1 cellular context compared by ENCODE assay signal in the genomic region with DNA sequence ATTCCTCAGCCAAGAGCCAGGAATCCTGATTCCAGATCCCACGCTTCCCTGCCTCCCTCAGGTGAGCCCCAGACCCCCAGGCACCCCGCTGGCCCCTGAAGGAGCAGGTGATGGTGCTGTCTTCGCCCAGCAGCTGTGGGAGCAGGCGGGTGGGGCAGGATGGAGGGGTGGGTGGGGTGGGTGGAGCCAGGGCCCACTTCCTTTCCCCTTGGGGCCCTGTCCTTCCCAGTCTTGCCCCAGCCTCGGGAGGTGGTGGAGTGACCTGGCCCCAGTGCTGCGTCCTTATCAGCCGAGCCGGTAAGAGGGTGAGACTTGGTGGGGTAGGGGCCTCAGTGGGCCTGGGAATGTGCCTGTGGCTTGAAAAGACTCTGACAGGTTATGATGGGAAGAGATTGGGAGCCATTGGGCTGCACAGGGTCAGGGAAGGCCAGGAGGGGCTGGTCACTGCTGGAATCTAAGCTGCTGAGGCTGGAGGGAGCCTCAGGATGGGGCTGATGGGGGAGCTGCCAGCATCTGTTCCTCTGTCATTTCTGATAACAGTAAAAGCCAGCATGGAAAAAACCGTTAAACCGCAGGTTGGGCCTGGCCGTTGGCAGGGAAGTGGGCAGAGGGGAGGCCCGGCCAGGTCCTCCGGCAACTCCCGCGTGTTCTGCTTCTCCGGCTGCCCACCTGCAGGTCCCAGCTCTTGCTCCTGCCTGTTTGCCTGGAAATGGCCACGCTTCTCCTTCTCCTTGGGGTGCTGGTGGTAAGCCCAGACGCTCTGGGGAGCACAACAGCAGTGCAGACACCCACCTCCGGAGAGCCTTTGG.
TF ChIP-seq lines count a peak whose summit lies in the region.

A gene with protein sequence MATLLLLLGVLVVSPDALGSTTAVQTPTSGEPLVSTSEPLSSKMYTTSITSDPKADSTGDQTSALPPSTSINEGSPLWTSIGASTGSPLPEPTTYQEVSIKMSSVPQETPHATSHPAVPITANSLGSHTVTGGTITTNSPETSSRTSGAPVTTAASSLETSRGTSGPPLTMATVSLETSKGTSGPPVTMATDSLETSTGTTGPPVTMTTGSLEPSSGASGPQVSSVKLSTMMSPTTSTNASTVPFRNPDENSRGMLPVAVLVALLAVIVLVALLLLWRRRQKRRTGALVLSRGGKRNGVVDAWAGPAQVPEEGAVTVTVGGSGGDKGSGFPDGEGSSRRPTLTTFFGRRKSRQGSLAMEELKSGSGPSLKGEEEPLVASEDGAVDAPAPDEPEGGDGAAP (plus strand): TSS at position 228 of the 809 bp plus-strand sequence. CDS start 482 bp downstream, at position 710.

TF ChIP-seq in GM12878, 131 proteins besides CTCF, POLR2A, EP300 and RAD21 (continued from another document and continues in another):
- TF ChIP-seq, protein P1, sequence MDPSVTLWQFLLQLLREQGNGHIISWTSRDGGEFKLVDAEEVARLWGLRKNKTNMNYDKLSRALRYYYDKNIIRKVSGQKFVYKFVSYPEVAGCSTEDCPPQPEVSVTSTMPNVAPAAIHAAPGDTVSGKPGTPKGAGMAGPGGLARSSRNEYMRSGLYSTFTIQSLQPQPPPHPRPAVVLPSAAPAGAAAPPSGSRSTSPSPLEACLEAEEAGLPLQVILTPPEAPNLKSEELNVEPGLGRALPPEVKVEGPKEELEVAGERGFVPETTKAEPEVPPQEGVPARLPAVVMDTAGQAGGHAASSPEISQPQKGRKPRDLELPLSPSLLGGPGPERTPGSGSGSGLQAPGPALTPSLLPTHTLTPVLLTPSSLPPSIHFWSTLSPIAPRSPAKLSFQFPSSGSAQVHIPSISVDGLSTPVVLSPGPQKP (IDR thresholded peaks at IDR 0.05; ENCODE audit: low read depth, low read length) = no peak
- TF ChIP-seq, protein P2, sequence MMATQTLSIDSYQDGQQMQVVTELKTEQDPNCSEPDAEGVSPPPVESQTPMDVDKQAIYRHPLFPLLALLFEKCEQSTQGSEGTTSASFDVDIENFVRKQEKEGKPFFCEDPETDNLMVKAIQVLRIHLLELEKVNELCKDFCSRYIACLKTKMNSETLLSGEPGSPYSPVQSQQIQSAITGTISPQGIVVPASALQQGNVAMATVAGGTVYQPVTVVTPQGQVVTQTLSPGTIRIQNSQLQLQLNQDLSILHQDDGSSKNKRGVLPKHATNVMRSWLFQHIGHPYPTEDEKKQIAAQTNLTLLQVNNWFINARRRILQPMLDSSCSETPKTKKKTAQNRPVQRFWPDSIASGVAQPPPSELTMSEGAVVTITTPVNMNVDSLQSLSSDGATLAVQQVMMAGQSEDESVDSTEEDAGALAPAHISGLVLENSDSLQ (IDR thresholded peaks at IDR 0.05) = no peak
- TF ChIP-seq RBBP5 (conservative IDR thresholded peaks at IDR 0.05) = no peak
- no peak for TF ChIP-seq MYC (IDR thresholded peaks at IDR 0.05; ENCODE audit: insufficient read depth, insufficient read length, insufficient replicate concordance, low read length, severe bottlenecking)
- TF ChIP-seq SMC3 (IDR thresholded peaks at IDR 0.05; ENCODE audit: borderline replicate concordance, low read length) = no peak
- TF ChIP-seq SIN3A (IDR thresholded peaks at IDR 0.05; ENCODE audit: low read depth, low read length) = no peak
- no peak for TF ChIP-seq TBL1XR1 (IDR thresholded peaks at IDR 0.05; ENCODE audit: low read depth, low read length)
- TF ChIP-seq, protein P3, sequence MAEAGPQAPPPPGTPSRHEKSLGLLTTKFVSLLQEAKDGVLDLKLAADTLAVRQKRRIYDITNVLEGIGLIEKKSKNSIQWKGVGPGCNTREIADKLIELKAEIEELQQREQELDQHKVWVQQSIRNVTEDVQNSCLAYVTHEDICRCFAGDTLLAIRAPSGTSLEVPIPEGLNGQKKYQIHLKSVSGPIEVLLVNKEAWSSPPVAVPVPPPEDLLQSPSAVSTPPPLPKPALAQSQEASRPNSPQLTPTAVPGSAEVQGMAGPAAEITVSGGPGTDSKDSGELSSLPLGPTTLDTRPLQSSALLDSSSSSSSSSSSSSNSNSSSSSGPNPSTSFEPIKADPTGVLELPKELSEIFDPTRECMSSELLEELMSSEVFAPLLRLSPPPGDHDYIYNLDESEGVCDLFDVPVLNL (IDR thresholded peaks at IDR 0.05; ENCODE audit: low read depth, low read length) = no peak
- no peak for TF ChIP-seq SREBF1 (IDR thresholded peaks at IDR 0.05; ENCODE audit: low read length)
- peak; percentile 30; the same call in 1 of the 2 replicates for TF ChIP-seq ATF7 (IDR thresholded peaks at IDR 0.05; ENCODE audit: low read depth)
- no peak for TF ChIP-seq EZH2 (IDR thresholded peaks at IDR 0.05; ENCODE audit: borderline replicate concordance, control insufficient read depth, low read depth, low read length)
- TF ChIP-seq, protein P4, sequence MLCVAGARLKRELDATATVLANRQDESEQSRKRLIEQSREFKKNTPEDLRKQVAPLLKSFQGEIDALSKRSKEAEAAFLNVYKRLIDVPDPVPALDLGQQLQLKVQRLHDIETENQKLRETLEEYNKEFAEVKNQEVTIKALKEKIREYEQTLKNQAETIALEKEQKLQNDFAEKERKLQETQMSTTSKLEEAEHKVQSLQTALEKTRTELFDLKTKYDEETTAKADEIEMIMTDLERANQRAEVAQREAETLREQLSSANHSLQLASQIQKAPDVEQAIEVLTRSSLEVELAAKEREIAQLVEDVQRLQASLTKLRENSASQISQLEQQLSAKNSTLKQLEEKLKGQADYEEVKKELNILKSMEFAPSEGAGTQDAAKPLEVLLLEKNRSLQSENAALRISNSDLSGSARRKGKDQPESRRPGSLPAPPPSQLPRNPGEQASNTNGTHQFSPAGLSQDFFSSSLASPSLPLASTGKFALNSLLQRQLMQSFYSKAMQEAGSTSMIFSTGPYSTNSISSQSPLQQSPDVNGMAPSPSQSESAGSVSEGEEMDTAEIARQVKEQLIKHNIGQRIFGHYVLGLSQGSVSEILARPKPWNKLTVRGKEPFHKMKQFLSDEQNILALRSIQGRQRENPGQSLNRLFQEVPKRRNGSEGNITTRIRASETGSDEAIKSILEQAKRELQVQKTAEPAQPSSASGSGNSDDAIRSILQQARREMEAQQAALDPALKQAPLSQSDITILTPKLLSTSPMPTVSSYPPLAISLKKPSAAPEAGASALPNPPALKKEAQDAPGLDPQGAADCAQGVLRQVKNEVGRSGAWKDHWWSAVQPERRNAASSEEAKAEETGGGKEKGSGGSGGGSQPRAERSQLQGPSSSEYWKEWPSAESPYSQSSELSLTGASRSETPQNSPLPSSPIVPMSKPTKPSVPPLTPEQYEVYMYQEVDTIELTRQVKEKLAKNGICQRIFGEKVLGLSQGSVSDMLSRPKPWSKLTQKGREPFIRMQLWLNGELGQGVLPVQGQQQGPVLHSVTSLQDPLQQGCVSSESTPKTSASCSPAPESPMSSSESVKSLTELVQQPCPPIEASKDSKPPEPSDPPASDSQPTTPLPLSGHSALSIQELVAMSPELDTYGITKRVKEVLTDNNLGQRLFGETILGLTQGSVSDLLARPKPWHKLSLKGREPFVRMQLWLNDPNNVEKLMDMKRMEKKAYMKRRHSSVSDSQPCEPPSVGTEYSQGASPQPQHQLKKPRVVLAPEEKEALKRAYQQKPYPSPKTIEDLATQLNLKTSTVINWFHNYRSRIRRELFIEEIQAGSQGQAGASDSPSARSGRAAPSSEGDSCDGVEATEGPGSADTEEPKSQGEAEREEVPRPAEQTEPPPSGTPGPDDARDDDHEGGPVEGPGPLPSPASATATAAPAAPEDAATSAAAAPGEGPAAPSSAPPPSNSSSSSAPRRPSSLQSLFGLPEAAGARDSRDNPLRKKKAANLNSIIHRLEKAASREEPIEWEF (IDR thresholded peaks at IDR 0.05; ENCODE audit: insufficient replicate concordance, low read depth, low read length) = no peak
- peak; percentile 81; the same call in 1 of the 2 replicates for TF ChIP-seq POLR2AphosphoS5 (IDR thresholded peaks at IDR 0.05; ENCODE audit: low read length)
- TF ChIP-seq, protein P5, sequence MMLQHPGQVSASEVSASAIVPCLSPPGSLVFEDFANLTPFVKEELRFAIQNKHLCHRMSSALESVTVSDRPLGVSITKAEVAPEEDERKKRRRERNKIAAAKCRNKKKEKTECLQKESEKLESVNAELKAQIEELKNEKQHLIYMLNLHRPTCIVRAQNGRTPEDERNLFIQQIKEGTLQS (IDR thresholded peaks at IDR 0.05; ENCODE audit: borderline replicate concordance, extremely low read depth, low read depth, low read length) = no peak
- TF ChIP-seq RELA (IDR thresholded peaks at IDR 0.05; ENCODE audit: borderline replicate concordance, partially characterized antibody) = no peak
- no peak for TF ChIP-seq TARDBP (IDR thresholded peaks at IDR 0.05; ENCODE audit: borderline replicate concordance)
- TF ChIP-seq SMAD5 (IDR thresholded peaks at IDR 0.05; ENCODE audit: low read depth) = peak; percentile 77; the same call in 1 of the 2 replicates
- peak in 1 of 2 experiments; percentile 43; a peak in 2 of 4 replicates for TF ChIP-seq IKZF2 (IDR thresholded peaks at IDR 0.05)
- no peak for TF ChIP-seq ZNF24 (IDR thresholded peaks at IDR 0.05)
- TF ChIP-seq ESRRA (IDR thresholded peaks at IDR 0.05; ENCODE audit: low read length) = no peak
- TF ChIP-seq PAX5 (IDR thresholded peaks at IDR 0.05; ENCODE audit: borderline replicate concordance, low read depth, low read length) = no peak
- TF ChIP-seq HDAC2 (IDR thresholded peaks at IDR 0.05) = no peak
- no peak for TF ChIP-seq SUZ12 (IDR thresholded peaks at IDR 0.05; ENCODE audit: unreplicated experiment)
- TF ChIP-seq RFX5 (IDR thresholded peaks at IDR 0.05; ENCODE audit: low read depth, low read length) = no peak
- no peak for TF ChIP-seq HCFC1 (IDR thresholded peaks at IDR 0.05; ENCODE audit: low read length)
- no peak for TF ChIP-seq CHD1 (IDR thresholded peaks at IDR 0.05; ENCODE audit: low read depth, low read length)
- TF ChIP-seq NBN (IDR thresholded peaks at IDR 0.05) = no peak
- peak; percentile 18; the same call in 1 of the 2 replicates for TF ChIP-seq LARP7 (IDR thresholded peaks at IDR 0.05)
- TF ChIP-seq, protein P6, sequence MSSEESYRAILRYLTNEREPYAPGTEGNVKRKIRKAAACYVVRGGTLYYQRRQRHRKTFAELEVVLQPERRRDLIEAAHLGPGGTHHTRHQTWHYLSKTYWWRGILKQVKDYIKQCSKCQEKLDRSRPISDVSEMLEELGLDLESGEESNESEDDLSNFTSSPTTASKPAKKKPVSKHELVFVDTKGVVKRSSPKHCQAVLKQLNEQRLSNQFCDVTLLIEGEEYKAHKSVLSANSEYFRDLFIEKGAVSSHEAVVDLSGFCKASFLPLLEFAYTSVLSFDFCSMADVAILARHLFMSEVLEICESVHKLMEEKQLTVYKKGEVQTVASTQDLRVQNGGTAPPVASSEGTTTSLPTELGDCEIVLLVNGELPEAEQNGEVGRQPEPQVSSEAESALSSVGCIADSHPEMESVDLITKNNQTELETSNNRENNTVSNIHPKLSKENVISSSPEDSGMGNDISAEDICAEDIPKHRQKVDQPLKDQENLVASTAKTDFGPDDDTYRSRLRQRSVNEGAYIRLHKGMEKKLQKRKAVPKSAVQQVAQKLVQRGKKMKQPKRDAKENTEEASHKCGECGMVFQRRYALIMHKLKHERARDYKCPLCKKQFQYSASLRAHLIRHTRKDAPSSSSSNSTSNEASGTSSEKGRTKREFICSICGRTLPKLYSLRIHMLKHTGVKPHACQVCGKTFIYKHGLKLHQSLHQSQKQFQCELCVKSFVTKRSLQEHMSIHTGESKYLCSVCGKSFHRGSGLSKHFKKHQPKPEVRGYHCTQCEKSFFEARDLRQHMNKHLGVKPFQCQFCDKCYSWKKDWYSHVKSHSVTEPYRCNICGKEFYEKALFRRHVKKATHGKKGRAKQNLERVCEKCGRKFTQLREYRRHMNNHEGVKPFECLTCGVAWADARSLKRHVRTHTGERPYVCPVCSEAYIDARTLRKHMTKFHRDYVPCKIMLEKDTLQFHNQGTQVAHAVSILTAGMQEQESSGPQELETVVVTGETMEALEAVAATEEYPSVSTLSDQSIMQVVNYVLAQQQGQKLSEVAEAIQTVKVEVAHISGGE (CRISPR knock-in tag; IDR thresholded peaks at IDR 0.05) = no peak
- TF ChIP-seq, protein P7, sequence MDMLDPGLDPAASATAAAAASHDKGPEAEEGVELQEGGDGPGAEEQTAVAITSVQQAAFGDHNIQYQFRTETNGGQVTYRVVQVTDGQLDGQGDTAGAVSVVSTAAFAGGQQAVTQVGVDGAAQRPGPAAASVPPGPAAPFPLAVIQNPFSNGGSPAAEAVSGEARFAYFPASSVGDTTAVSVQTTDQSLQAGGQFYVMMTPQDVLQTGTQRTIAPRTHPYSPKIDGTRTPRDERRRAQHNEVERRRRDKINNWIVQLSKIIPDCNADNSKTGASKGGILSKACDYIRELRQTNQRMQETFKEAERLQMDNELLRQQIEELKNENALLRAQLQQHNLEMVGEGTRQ (IDR thresholded peaks at IDR 0.05; ENCODE audit: borderline replicate concordance, low read depth, low read length) = no peak
- TF ChIP-seq KDM1A (IDR thresholded peaks at IDR 0.05; ENCODE audit: borderline replicate concordance) = no peak
- TF ChIP-seq BHLHE40 (IDR thresholded peaks at IDR 0.05; ENCODE audit: borderline replicate concordance in 1 of 2, low read depth in 2 of 2, low read length in 1 of 2) = peak in 1 of 2 experiments; percentile 21; a peak in 1 of 4 replicates
- no peak for TF ChIP-seq NFIC (IDR thresholded peaks at IDR 0.05; ENCODE audit: low read depth, low read length)
- TF ChIP-seq NFXL1 (IDR thresholded peaks at IDR 0.05; ENCODE audit: borderline replicate concordance) = no peak
- no peak for TF ChIP-seq SRF (IDR thresholded peaks at IDR 0.05; ENCODE audit: low read depth in 2 of 2, low read length in 2 of 2)
- TF ChIP-seq RB1 (IDR thresholded peaks at IDR 0.05; ENCODE audit: borderline replicate concordance) = no peak
- no peak for TF ChIP-seq JUND (IDR thresholded peaks at IDR 0.05; ENCODE audit: low read depth, low read length)
- TF ChIP-seq PAX8 (IDR thresholded peaks at IDR 0.05) = no peak
- TF ChIP-seq BACH1 (IDR thresholded peaks at IDR 0.05; ENCODE audit: borderline replicate concordance) = peak; percentile 71; the same call in 1 of the 2 replicates
- TF ChIP-seq STAT1 (conservative IDR thresholded peaks at IDR 0.05) = no peak
- no peak; the same call in 1 of the 2 replicates for TF ChIP-seq CBFB (IDR thresholded peaks at IDR 0.05; ENCODE audit: low read depth)
- TF ChIP-seq, protein P8, sequence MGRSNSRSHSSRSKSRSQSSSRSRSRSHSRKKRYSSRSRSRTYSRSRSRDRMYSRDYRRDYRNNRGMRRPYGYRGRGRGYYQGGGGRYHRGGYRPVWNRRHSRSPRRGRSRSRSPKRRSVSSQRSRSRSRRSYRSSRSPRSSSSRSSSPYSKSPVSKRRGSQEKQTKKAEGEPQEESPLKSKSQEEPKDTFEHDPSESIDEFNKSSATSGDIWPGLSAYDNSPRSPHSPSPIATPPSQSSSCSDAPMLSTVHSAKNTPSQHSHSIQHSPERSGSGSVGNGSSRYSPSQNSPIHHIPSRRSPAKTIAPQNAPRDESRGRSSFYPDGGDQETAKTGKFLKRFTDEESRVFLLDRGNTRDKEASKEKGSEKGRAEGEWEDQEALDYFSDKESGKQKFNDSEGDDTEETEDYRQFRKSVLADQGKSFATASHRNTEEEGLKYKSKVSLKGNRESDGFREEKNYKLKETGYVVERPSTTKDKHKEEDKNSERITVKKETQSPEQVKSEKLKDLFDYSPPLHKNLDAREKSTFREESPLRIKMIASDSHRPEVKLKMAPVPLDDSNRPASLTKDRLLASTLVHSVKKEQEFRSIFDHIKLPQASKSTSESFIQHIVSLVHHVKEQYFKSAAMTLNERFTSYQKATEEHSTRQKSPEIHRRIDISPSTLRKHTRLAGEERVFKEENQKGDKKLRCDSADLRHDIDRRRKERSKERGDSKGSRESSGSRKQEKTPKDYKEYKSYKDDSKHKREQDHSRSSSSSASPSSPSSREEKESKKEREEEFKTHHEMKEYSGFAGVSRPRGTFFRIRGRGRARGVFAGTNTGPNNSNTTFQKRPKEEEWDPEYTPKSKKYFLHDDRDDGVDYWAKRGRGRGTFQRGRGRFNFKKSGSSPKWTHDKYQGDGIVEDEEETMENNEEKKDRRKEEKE (IDR thresholded peaks at IDR 0.05) = no peak
- TF ChIP-seq SP1 (IDR thresholded peaks at IDR 0.05; ENCODE audit: low read depth, low read length) = peak; percentile 6
- 0 out of 2 replicates have a peak, but pooled peaks have one; percentile 9 for TF ChIP-seq CREB1 (IDR thresholded peaks at IDR 0.05; ENCODE audit: low read depth)
- no peak for TF ChIP-seq YBX1 (IDR thresholded peaks at IDR 0.05)
